In the genomic region with DNA sequence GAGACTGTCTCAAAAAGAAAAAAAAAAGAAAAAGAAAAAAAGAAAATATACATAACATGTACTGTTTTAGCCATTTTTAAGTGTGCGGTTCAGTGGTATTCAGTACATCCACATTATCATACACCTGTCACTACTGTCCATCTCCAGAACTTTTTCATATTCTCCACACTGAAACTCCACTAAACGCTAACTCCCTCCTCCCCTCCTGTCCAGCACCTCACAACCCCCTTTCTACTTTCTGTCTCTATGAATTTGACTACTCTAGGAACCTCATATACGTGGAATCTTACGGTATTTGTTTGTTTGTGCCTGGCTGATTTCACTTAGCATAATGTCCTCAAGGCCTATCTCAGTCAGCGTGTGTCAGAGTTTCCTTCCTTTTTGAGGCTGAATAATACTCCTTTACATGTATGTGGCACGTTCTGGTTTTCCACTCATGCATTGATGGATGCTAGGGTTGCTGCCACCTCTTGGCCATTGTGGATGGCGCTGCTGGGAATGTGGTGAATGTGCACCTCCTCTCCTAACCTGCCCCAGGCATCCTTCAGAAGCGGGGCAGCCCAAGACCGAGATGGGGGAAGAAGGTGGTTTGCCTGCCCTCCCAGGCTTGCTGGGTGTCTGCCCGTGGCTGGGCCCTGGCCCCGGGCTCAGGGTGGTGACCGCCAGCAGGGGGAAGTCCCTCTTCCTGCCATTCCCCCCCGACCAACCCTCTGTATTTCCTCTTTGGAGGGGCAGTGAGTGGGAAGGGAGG, we compare ENCODE assay signal across 9 cellular contexts.
DNase-seq lines count a peak whose midpoint lies in the region; ATAC-seq and TF ChIP-seq lines count a peak whose summit lies in the region.
"Had no signal": no experiment of that assay in that cellular context is flagged by ENCODE, and none has a peak within 500 bp of the region (broad histone marks: within the 10 kb centered on the region; RNA-seq: fewer than 3 reads in every experiment).

No MANE protein-coding gene starts in this region.

- CTCF ChIA-PET in GM10248 (lab: Yijun Ruan, JAX): no interaction called here

- H3K4me3 ChIP-seq in OCI-LY3 (ENCODE audit: low read length) (no peak overlapping the region), choroid plexus epithelial cell (ENCODE audit: low read depth, low read length) (no peak overlapping the region), testis (no peak overlapping the region)

- H3K27me3 ChIP-seq in OCI-LY3 (ENCODE audit: low read depth, low read length) (no peaks in the 10 kb centered on the region), testis (no peaks in the 10 kb centered on the region)

- no peak overlapping the region for H3K4me2 ChIP-seq in OCI-LY3 (ENCODE audit: low read length)

- H3K36me3 Mint-ChIP-seq in osteocyte (ENCODE audit: unreplicated experiment): no peaks in the 10 kb centered on the region

- no peaks in the 10 kb centered on the region; the same call in 1 of the 2 replicates for H4K20me1 ChIP-seq in OCI-LY3 (ENCODE audit: insufficient read depth, low read length)

- no peak overlapping the region for H3K9ac ChIP-seq in OCI-LY3 (ENCODE audit: low read length)

- H3K4me1 ChIP-seq in OCI-LY3 (ENCODE audit: low read length): peaks cover 4% of the 10 kb centered on the region; the same call in 1 of the 2 replicates
- H3K4me1 ChIP-seq in testis: peaks cover 20% of the 10 kb centered on the region

- no peak overlapping the region for H3K4me3 Mint-ChIP-seq in osteocyte (ENCODE audit: unreplicated experiment)

- H3K9me3 ChIP-seq in OCI-LY3 (ENCODE audit: insufficient read depth, low read length): no peaks in the 10 kb centered on the region
- no peaks in the 10 kb centered on the region for H3K9me3 ChIP-seq in testis

- DNase-seq in GM10248 (ENCODE audit: extremely low spot score) (no peak), choroid plexus epithelial cell (ENCODE audit: low read depth) (no peak), osteocyte (ENCODE audit: extremely low spot score, unreplicated experiment) (no peak), foreskin melanocyte (no peak), testis (no peak)
- DNase-seq: activated naive CD8-positive, alpha-beta T cell treated with anti-CD3 and anti-CD28 coated beads, Interleukin-2, amount 10 ng/mL, durations not matched to agents 7 days and 5 days had no signal

- 79 to 90% methylated on average over 8 to 13 of the region's 13 CpGs for WGBS in testis, 2 donors

- H3K9me3 Mint-ChIP-seq in osteocyte (ENCODE audit: unreplicated experiment): no peaks in the 10 kb centered on the region

- intact Hi-C loops in testis (cut with DNase I; ENCODE audit: low total_unique reads): no loop called here

- no peak overlapping the region for H3K27ac Mint-ChIP-seq in osteocyte (ENCODE audit: unreplicated experiment)

- H3K36me3 ChIP-seq in OCI-LY3 (replicated peaks; ENCODE audit: low read depth, low read length): no peaks in the 10 kb centered on the region
- H3K36me3 ChIP-seq in testis (ENCODE audit: low read depth, missing control alignments): no peaks in the 10 kb centered on the region

- no peak overlapping the region for H3K27ac ChIP-seq in OCI-LY3 (ENCODE audit: low read length)
- H3K27ac ChIP-seq in testis: no peak overlapping the region

- H3K4me1 Mint-ChIP-seq in osteocyte (ENCODE audit: unreplicated experiment): peaks cover 62% of the 10 kb centered on the region

- ATAC-seq in GM19452 (IDR thresholded peaks at IDR 0.05; ENCODE audit: unreplicated experiment): no peak
- no peak for ATAC-seq in HG03135 (IDR thresholded peaks at IDR 0.05; ENCODE audit: unreplicated experiment)

- TF ChIP-seq POLR2A in testis (IDR thresholded peaks at IDR 0.05): no peak

- TF ChIP-seq CTCF in GM10248 (IDR thresholded peaks at IDR 0.05; ENCODE audit: control extremely low read depth, extremely low read depth, low read depth, missing control alignments) (peak; percentile 15), OCI-LY3 (IDR thresholded peaks at IDR 0.05; ENCODE audit: low read depth, low read length) (peak; percentile 40; the same call in 1 of the 2 replicates), choroid plexus epithelial cell (conservative IDR thresholded peaks at IDR 0.05; ENCODE audit: low read depth, low read length) (peak; percentile 43), osteocyte (IDR thresholded peaks at IDR 0.05) (peak; percentile 41), testis (IDR thresholded peaks at IDR 0.05) (peak in 1 of 3 experiments; percentile 7)

- no peaks in the 10 kb centered on the region for H3K79me2 ChIP-seq in OCI-LY3 (ENCODE audit: low read length)

- POLR2A ChIA-PET in GM10248 (lab: Yijun Ruan, JAX): no interaction called here

- no peak overlapping the region for H2AFZ ChIP-seq in OCI-LY3 (ENCODE audit: low read depth, low read length)

- H3K27me3 Mint-ChIP-seq in osteocyte (ENCODE audit: unreplicated experiment): no peaks in the 10 kb centered on the region
- H3K27me3 Mint-ChIP-seq: activated naive CD8-positive, alpha-beta T cell treated with anti-CD3 and anti-CD28 coated beads, Interleukin-2, amount 10 ng/mL, durations not matched to agents 7 days and 5 days had no signal
